Comparison of ENCODE assay signal across 18 cellular contexts in genomic region chr22:31321421-31321820, GRCh38. TPM values are rescaled to one million over a fixed set of nuclear protein-coding genes. Genes with fewer than 3 reads are reported as not detected.
DNase-seq lines count a peak whose midpoint lies in the region; TF ChIP-seq lines count a peak whose summit lies in the region.
"Had no signal": no experiment of that assay in that cellular context is flagged by ENCODE, and none has a peak within 500 bp of the region (broad histone marks: within the 10 kb centered on the region; RNA-seq: fewer than 3 reads in every experiment).

No MANE protein-coding gene starts in this region.

- peaks cover 25 to 26% of the 10 kb centered on the region in 2 donors for H3K4me1 ChIP-seq in thyroid gland
- H3K4me1 ChIP-seq: HAP-1 had no signal

- H3K4me3 ChIP-seq in thyroid gland (replicated peaks in 1 of 3): no peak overlapping the region
- H3K4me3 ChIP-seq: BLaER1 treated with 17β-estradiol and CSF1 and Interleukin-3, amounts not matched to agents 10 nM and 100 nM; HAP-1 had no signal

- peaks cover 4 to 9% of the 10 kb centered on the region in 2 donors for H3K36me3 ChIP-seq in thyroid gland

- intact Hi-C loops in thyroid gland (cut with DNase I): no loop called here

- peak overlapping the region in 2 of 3 donors; percentile 58 to 64 for H3K27ac ChIP-seq in thyroid gland
- H3K27ac ChIP-seq: BLaER1 treated with 17β-estradiol and CSF1 and Interleukin-3, amounts not matched to agents 10 nM and 100 nM had no signal

- no peak for TF ChIP-seq POLR2A in thyroid gland (IDR thresholded peaks at IDR 0.05)

- peaks cover 16% of the 10 kb centered on the region for H3K4me1 Mint-ChIP-seq in activated naive CD4-positive, alpha-beta T cell treated with anti-CD3 and anti-CD28 coated beads, Interleukin-2, amount 50 U/mL, for 24 hours

- no peaks in the 10 kb centered on the region for H3K9me3 ChIP-seq in thyroid gland
- H3K9me3 ChIP-seq: HAP-1 had no signal

- WGBS in thyroid gland, 2 donors: 28 to 41% methylated on average over 4 of the region's 4 CpGs

- no peaks in the 10 kb centered on the region for H3K27me3 ChIP-seq in thyroid gland
- H3K27me3 ChIP-seq: BLaER1 treated with 17β-estradiol and CSF1 and Interleukin-3, amounts not matched to agents 10 nM and 100 nM had no signal

- no peak overlapping the region for H3K4me3 Mint-ChIP-seq in activated naive CD4-positive, alpha-beta T cell treated with anti-CD3 and anti-CD28 coated beads, Interleukin-2, amount 50 U/mL, for 24 hours

- no peaks in the 10 kb centered on the region for H3K27me3 Mint-ChIP-seq in activated naive CD4-positive, alpha-beta T cell treated with anti-CD3 and anti-CD28 coated beads, Interleukin-2, amount 50 U/mL, for 24 hours

- DNase-seq in activated naive CD4-positive, alpha-beta T cell treated with anti-CD3 and anti-CD28 coated beads, Interleukin-2, amount 50 U/mL, for 16 hours: no peak
- DNase-seq in NCI-H510A (lab: John Stamatoyannopoulos, UW) (peak; percentile 7), medulla oblongata (ENCODE audit: extremely low spot score) (peak; percentile 68), thyroid gland (peak; percentile 74 to 77), NOMO-1 treated with dmso at 0.1 percent for 144 hours (lab: John Stamatoyannopoulos, UW; ENCODE audit: unreplicated experiment) (no peak), cerebellar nuclear complex (lab: John Stamatoyannopoulos, UW) (no peak)
- DNase-seq: DMS 273 treated with DMSO at 0.1 percent for 48 hours, Karpas-422, MM.1S, NCI-H1092 treated with DMSO at 0.1 percent for 48 hours, NCI-H1694, NCI-H226, NCI-H526 treated with DMSO at 0.1 percent for 48 hours, OCI-M1, SHP77 treated with DMSO at 0.1 percent for 48 hours had no signal

- H3K36me3 Mint-ChIP-seq in activated naive CD4-positive, alpha-beta T cell treated with anti-CD3 and anti-CD28 coated beads, Interleukin-2, amount 50 U/mL, for 24 hours: peaks cover 9% of the 10 kb centered on the region

- no peaks in the 10 kb centered on the region for H3K9me3 Mint-ChIP-seq in activated naive CD4-positive, alpha-beta T cell treated with anti-CD3 and anti-CD28 coated beads, Interleukin-2, amount 50 U/mL, for 24 hours

- TF ChIP-seq CTCF in thyroid gland (IDR thresholded peaks at IDR 0.05): no peak

- peak overlapping the region; percentile 81 for H3K27ac Mint-ChIP-seq in activated naive CD4-positive, alpha-beta T cell treated with anti-CD3 and anti-CD28 coated beads, Interleukin-2, amount 50 U/mL, for 24 hours

RNA-seq across cellular contexts. Expression of gene PATZ1, which starts 24.7 kb away (rescaled TPM):
- 10 to 100 TPM; 33.6 to 54.7 (median 46.1) TPM for total RNA-seq in thyroid gland

RNA-seq across cellular contexts. Expression of gene PIK3IP1, which starts 29.1 kb away (rescaled TPM):
- 10 to 100 TPM; 39.8 to 88.4 (median 48.1) TPM for total RNA-seq in thyroid gland

Comparison
In these comparisons a context has a peak if more than half of its experiments do, and no peak if none do; other contexts are left out.
1. DNase-seq: peak in NCI-H510A (single experiment), medulla oblongata (single experiment) and thyroid gland (2 of 2); none in activated naive CD4-positive, alpha-beta T cell treated with anti-CD3 and anti-CD28 coated beads, Interleukin-2, amount 50 U/mL, for 16 hours (single experiment), NOMO-1 treated with dmso at 0.1 percent for 144 hours (single experiment) and cerebellar nuclear complex (0 of 2).